Comparison of ENCODE assay signal across 27 cellular contexts in genomic region chr2:25307949-25308557, GRCh38. TPM values are rescaled to one million over a fixed set of nuclear protein-coding genes. Genes with fewer than 3 reads are reported as not detected.
DNase-seq lines count a peak whose midpoint lies in the region; ATAC-seq, FAIRE-seq and TF ChIP-seq lines count a peak whose summit lies in the region.
"Had no signal": no experiment of that assay in that cellular context is flagged by ENCODE, and none has a peak within 500 bp of the region (broad histone marks: within the 10 kb centered on the region; RNA-seq: fewer than 3 reads in every experiment).

No MANE protein-coding gene starts in this region.

- intact Hi-C loops in K562 (cut with micrococcal nuclease) = loop anchor here (5.0 to 10.0 kb wide), 2 partner anchors 214 to 357 kb away; no protein-coding TSS in a partner anchor
- intact Hi-C loops in naive thymus-derived CD4-positive, alpha-beta T cell (cut with micrococcal nuclease) = loop anchor here in 1 of 2 donors (2.0 kb wide), 1 partner anchor 35 kb away; no protein-coding TSS in a partner anchor

- H3K79me1 ChIP-seq in mesendoderm (ENCODE audit: low read length) = no peaks in the 10 kb centered on the region

- TF ChIP-seq CTCF in K562 (IDR thresholded peaks at IDR 0.05 in 2 of 3, conservative IDR thresholded peaks at IDR 0.05 in 1 of 3; ENCODE audit: insufficient read depth in 2 of 3, low read depth in 1 of 3, low read length in 3 of 3) (no peak), MM.1S (IDR thresholded peaks at IDR 0.05; ENCODE audit: low read length) (no peak)

- peaks cover 99% of the 10 kb centered on the region for H3K4me1 ChIP-seq in BLaER1
- peaks cover 0 to 16% of the 10 kb centered on the region in 2 experiments; a peak in 2 of 5 replicates for H3K4me1 ChIP-seq in K562 (replicated peaks in 1 of 2; ENCODE audit: control insufficient read depth in 2 of 2, insufficient read depth in 2 of 2, low read length in 2 of 2)
- H3K4me1 ChIP-seq in naive thymus-derived CD4-positive, alpha-beta T cell (ENCODE audit: control insufficient read depth in 2 of 2, insufficient read depth in 2 of 2, low read length in 2 of 2) = peaks cover 7 to 47% of the 10 kb centered on the region in 2 donors
- peaks cover 19% of the 10 kb centered on the region for H3K4me1 ChIP-seq in mesendoderm (ENCODE audit: control insufficient read depth, low read depth, low read length)
- no peaks in the 10 kb centered on the region for H3K4me1 ChIP-seq in MM.1S (ENCODE audit: low read length)

- peak overlapping the region in 2 of 10 donors; percentile 27 to 40 for H3K4me3 Mint-ChIP-seq in naive thymus-derived CD4-positive, alpha-beta T cell
- H3K4me3 Mint-ChIP-seq: activated T-cell treated with anti-CD3 and anti-CD28 coated beads, Interleukin-2, amount 50 U/mL, for 4 hours; HFFc6; T-helper 2 cell treated with Interferon-gamma antibody and Interleukin-4, amounts not matched to agents 5 μg/mL and 100 μg/mL, for 36 hours had no signal

- ATAC-seq in K562 = no peak
- ATAC-seq in naive thymus-derived CD4-positive, alpha-beta T cell = no peak
- ATAC-seq: activated T-cell treated with anti-CD3 and anti-CD28 coated beads, Interleukin-2, amount 50 U/mL, for 4 hours; esophagus mucosa; left colon; PC-3; SK-N-SH treated with all-trans-retinoic acid at 6 μM for 48 hours had no signal

- peaks cover 42 to 90% (median 79%) of the 10 kb centered on the region in 7 donors for H3K4me1 Mint-ChIP-seq in naive thymus-derived CD4-positive, alpha-beta T cell

- H3K9ac ChIP-seq in BLaER1 (no peak overlapping the region), K562 (ENCODE audit: insufficient read depth in 1 of 2, low read depth in 2 of 2, low read length in 2 of 2) (no peak overlapping the region), mesendoderm (ENCODE audit: low read length) (no peak overlapping the region), MM.1S (ENCODE audit: low read length) (no peak overlapping the region)

- H3K36me3 ChIP-seq in BLaER1 (peaks cover 30% of the 10 kb centered on the region), K562 (ENCODE audit: control insufficient read depth, insufficient read depth, low read length) (no peaks in the 10 kb centered on the region), mesendoderm (ENCODE audit: control insufficient read depth, insufficient read depth, low read length) (no peaks in the 10 kb centered on the region), MM.1S (replicated peaks; ENCODE audit: insufficient read depth, low read length) (no peaks in the 10 kb centered on the region)
- H3K36me3 ChIP-seq in naive thymus-derived CD4-positive, alpha-beta T cell (ENCODE audit: control insufficient read depth in 2 of 3, insufficient read depth in 3 of 3, low read length in 3 of 3) = peaks cover 0 to 62% (median 13%) of the 10 kb centered on the region in 3 experiments

- no peaks in the 10 kb centered on the region for H3F3A ChIP-seq in MM.1S (ENCODE audit: insufficient read depth, low read length)

- FAIRE-seq in K562 (lab: Jason Lieb, UNC) = no peak

- WGBS in K562 (ENCODE audit: insufficient coverage, low coverage, missing lambda C conversion rate) = 6% methylated on average over 7 of the region's 7 CpGs
- WGBS in mesendoderm (ENCODE audit: extremely low coverage, insufficient coverage, low lambda C conversion rate) = no CpG with 5 or more reads among the region's 7 CpGs

- H3K4me3 ChIP-seq in BLaER1 = no peak overlapping the region
- H3K4me3 ChIP-seq in K562 = no peak overlapping the region
- no peak overlapping the region for H3K4me3 ChIP-seq in naive thymus-derived CD4-positive, alpha-beta T cell (ENCODE audit: low read length)
- H3K4me3 ChIP-seq in mesendoderm (ENCODE audit: low read length) = no peak overlapping the region
- no peak overlapping the region for H3K4me3 ChIP-seq in MM.1S (ENCODE audit: low read length)
- H3K4me3 ChIP-seq: adrenal gland, colonic mucosa, skin epidermis had no signal

- H3K27me3 ChIP-seq in BLaER1 (no peaks in the 10 kb centered on the region), K562 (ENCODE audit: control insufficient read depth in 2 of 2, insufficient read depth in 2 of 2, low read length in 2 of 2) (peaks cover 19 to 64% of the 10 kb centered on the region in 2 experiments), mesendoderm (ENCODE audit: insufficient read depth, low read length, poor library complexity) (no peaks in the 10 kb centered on the region), MM.1S (replicated peaks; ENCODE audit: insufficient read depth, low read length) (no peaks in the 10 kb centered on the region)
- no peaks in the 10 kb centered on the region for H3K27me3 ChIP-seq in naive thymus-derived CD4-positive, alpha-beta T cell (ENCODE audit: control insufficient read depth in 2 of 2, insufficient read depth in 2 of 2, low read length in 2 of 2)
- H3K27me3 ChIP-seq: adrenal gland, colonic mucosa had no signal

- no peak overlapping the region for H3K18ac ChIP-seq in mesendoderm (ENCODE audit: low read length)

- H2AFZ ChIP-seq in K562 (ENCODE audit: low read depth, low read length) = no peak overlapping the region
- H2AFZ ChIP-seq in MM.1S (ENCODE audit: low read length) = no peak overlapping the region

- no peak overlapping the region for H3K56ac ChIP-seq in mesendoderm (ENCODE audit: low read length)

- peak overlapping the region in 7 of 9 donors; percentile 54 to 86 (median 78) for H3K27ac Mint-ChIP-seq in naive thymus-derived CD4-positive, alpha-beta T cell
- H3K27ac Mint-ChIP-seq: HFFc6; T-helper 2 cell treated with Interferon-gamma antibody and Interleukin-4, amounts not matched to agents 5 μg/mL and 100 μg/mL, for 36 hours had no signal

- H4K20me1 ChIP-seq in BLaER1 (peaks cover 63% of the 10 kb centered on the region), K562 (replicated peaks; ENCODE audit: control insufficient read depth, insufficient read depth, low read length) (peaks cover 18% of the 10 kb centered on the region), MM.1S (ENCODE audit: insufficient read depth, low read length) (no peaks in the 10 kb centered on the region)

- no peaks in the 10 kb centered on the region for H3K27me3 Mint-ChIP-seq in naive thymus-derived CD4-positive, alpha-beta T cell

- BruUV-seq in K562 (replicated peaks; lab: Mats Ljungman, UMichigan) = no TSS peak

- no peaks in the 10 kb centered on the region for H3K9me3 Mint-ChIP-seq in naive thymus-derived CD4-positive, alpha-beta T cell
- H3K9me3 Mint-ChIP-seq: activated T-cell treated with anti-CD3 and anti-CD28 coated beads, Interleukin-2, amount 50 U/mL, for 4 hours; HFFc6; T-helper 2 cell treated with Interferon-gamma antibody and Interleukin-4, amounts not matched to agents 5 μg/mL and 100 μg/mL, for 36 hours had no signal

- no peak overlapping the region for H4K5ac ChIP-seq in mesendoderm (ENCODE audit: low read length)

- H3K4me2 ChIP-seq in BLaER1 (peak overlapping the region; percentile 98), K562 (ENCODE audit: insufficient read depth, low read length) (no peak overlapping the region), mesendoderm (ENCODE audit: low read length) (no peak overlapping the region), MM.1S (ENCODE audit: low read depth, low read length) (no peak overlapping the region)

- H3K9me2 ChIP-seq in MM.1S (replicated peaks; ENCODE audit: insufficient read depth, low read length) = no peaks in the 10 kb centered on the region

- no peaks in the 10 kb centered on the region for H3K9me1 ChIP-seq in K562 (ENCODE audit: control insufficient read depth, insufficient read depth, low read length)

- H2AK5ac ChIP-seq in mesendoderm (ENCODE audit: low read length) = no peak overlapping the region

- CTCF ChIA-PET in K562 (lab: Yijun Ruan, JAX; ENCODE audit: low intra/inter-chr PET ratio) = no interaction called here
- CTCF ChIA-PET in naive thymus-derived CD4-positive, alpha-beta T cell (lab: Charles Lee) = interaction anchor here (0.6 to 3.3 kb wide), 14 partner anchors 13 to 111 kb away, joined by 3 to 22 read pairs (median 3); no protein-coding TSS in a partner anchor

- H3K36me3 Mint-ChIP-seq in naive thymus-derived CD4-positive, alpha-beta T cell = peaks cover 0 to 30% (median 0%) of the 10 kb centered on the region in 5 donors

- no peak overlapping the region for H2BK5ac ChIP-seq in mesendoderm (ENCODE audit: low read length)

- TF ChIP-seq EP300 in K562 (IDR thresholded peaks at IDR 0.05; ENCODE audit: low read length) = no peak

- POLR2A ChIA-PET in K562 (lab: Yijun Ruan, JAX) = no interaction called here
- POLR2A ChIA-PET in naive thymus-derived CD4-positive, alpha-beta T cell (lab: Charles Lee) = interaction anchor here (0.7 to 3.3 kb wide), 8 partner anchors 13 to 68 kb away, joined by 3 to 24 read pairs (median 4); no protein-coding TSS in a partner anchor

- no peaks in the 10 kb centered on the region for H3K9me3 ChIP-seq in BLaER1
- no peaks in the 10 kb centered on the region for H3K9me3 ChIP-seq in K562 (replicated peaks; ENCODE audit: control insufficient read depth, insufficient read depth, low read depth, low read length)
- H3K9me3 ChIP-seq in naive thymus-derived CD4-positive, alpha-beta T cell (ENCODE audit: control insufficient read depth in 2 of 3, low read length in 3 of 3) = no peaks in the 10 kb centered on the region
- H3K9me3 ChIP-seq in MM.1S (replicated peaks; ENCODE audit: insufficient read depth, low read length) = no peaks in the 10 kb centered on the region
- H3K9me3 ChIP-seq: adrenal gland, colonic mucosa had no signal

- H2BK120ac ChIP-seq in mesendoderm (ENCODE audit: low read depth, low read length) = no peak overlapping the region

- H3K4ac ChIP-seq in mesendoderm (ENCODE audit: low read depth, low read length) = no peak overlapping the region

- no peak for TF ChIP-seq POLR2A in K562 (conservative IDR thresholded peaks at IDR 0.05)

- no peak for TF ChIP-seq RAD21 in K562 (CRISPR knock-in tag; conservative IDR thresholded peaks at IDR 0.05 in 1 of 2, IDR thresholded peaks at IDR 0.05 in 1 of 2)

- DNase-seq in G401 (ENCODE audit: low spot score) = peak; percentile 47
- DNase-seq in K562 (ENCODE audit: extremely low read depth in 1 of 4, low spot score in 3 of 4) = no peak
- DNase-seq in naive thymus-derived CD4-positive, alpha-beta T cell = no peak
- DNase-seq in NCI-H1105 treated with DMSO at 0.1 percent for 48 hours (lab: John Stamatoyannopoulos, UW) = no peak
- no peak for DNase-seq in mesendoderm
- DNase-seq in activated naive CD4-positive, alpha-beta T cell treated with Interleukin-2 at 50 U/mL for 16 hours = no peak
- no peak for DNase-seq in MM.1S
- DNase-seq: activated gamma-delta T cell treated with Interleukin-2 at 50 U/mL for 16 hours; activated T-cell treated with anti-CD3 and anti-CD28 coated beads, Interleukin-2, amount 50 U/mL, for 4 hours; adrenal gland; colonic mucosa; foreskin fibroblast; HFFc6; left colon; NCI-H1048; NCI-H187; NCI-H2171 treated with DMSO at 0.1 percent for 48 hours; NCI-H524 treated with DMSO at 0.1 percent for 48 hours; NK-92 treated with Interleukin-12 subunit alpha and Interleukin-12 subunit beta, amount 100 ng/mL, for 24 hours; PC-3; trophoblast cell had no signal

- in situ Hi-C loops in G401 (cut with HindIII; ENCODE audit: low sequenced_read_pairs) = no loop called here
- in situ Hi-C loops in K562 (cut with MboI) = no loop called here

- H2BK15ac ChIP-seq in mesendoderm (replicated peaks; ENCODE audit: low read depth) = no peak overlapping the region

- H3K23ac ChIP-seq in mesendoderm (ENCODE audit: low read length) = no peak overlapping the region

- H3K27ac ChIP-seq in BLaER1 (no peak overlapping the region), K562 (ENCODE audit: extremely low read depth, low read depth, low read length) (no peak overlapping the region), mesendoderm (ENCODE audit: low read depth, low read length) (no peak overlapping the region), MM.1S (ENCODE audit: low read length) (no peak overlapping the region)
- peak overlapping the region; percentile 15 for H3K27ac ChIP-seq in naive thymus-derived CD4-positive, alpha-beta T cell (ENCODE audit: low read depth, low read length)
- H3K27ac ChIP-seq: adrenal gland, C4-2B, colonic mucosa, skin epidermis had no signal

- no peak overlapping the region for H4K8ac ChIP-seq in mesendoderm (ENCODE audit: low read depth, low read length)

- no peaks in the 10 kb centered on the region for H3K79me2 ChIP-seq in K562 (ENCODE audit: control insufficient read depth, insufficient read depth, low read length)
- no peaks in the 10 kb centered on the region for H3K79me2 ChIP-seq in mesendoderm (ENCODE audit: control insufficient read depth, insufficient read depth, low read length)
- no peaks in the 10 kb centered on the region for H3K79me2 ChIP-seq in MM.1S (ENCODE audit: low read length)

RNA-seq across cellular contexts. Expression of gene DNMT3A, which starts 33.7 kb away (rescaled TPM):
- total RNA-seq in G401 (2014; rRNA removed; shearing (Covaris generic)) = 11.5 and 11.8 TPM in 2 replicates
- total RNA-seq in K562 (2011; cell fraction: chromatin; rRNA removed; ENCODE audit: low replicate concordance) = 17.3 and 36.0 TPM in 2 replicates
- 20.7 and 22.2 TPM in 2 replicates for total RNA-seq in K562 (2011; cell fraction: nucleolus; rRNA removed)
- total RNA-seq in K562 (2011; cell fraction: nucleoplasm; rRNA removed) = 15.0 and 23.5 TPM in 2 replicates
- total RNA-seq in K562 (2014; rRNA removed) (6.3 and 7.0 TPM in 2 replicates), K562 (2014; rRNA removed; fragmentation: Illumina TruSeq; extraction: Trizol) (3.7 and 4.4 TPM in 2 replicates), K562 (2015; rRNA removed; fragmentation: Illumina TruSeq; extraction: Trizol) (4.5 and 5.0 TPM in 2 replicates), K562 (2021) (13.5 and 16.0 TPM in 2 replicates)
- polyA plus RNA-seq in K562 (2011; rRNA removed) (4.6 and 4.8 TPM in 2 replicates), K562 (2014; fragmentation: Illumina TruSeq; extraction: Trizol) (5.9 and 6.1 TPM in 2 replicates), K562 (2014; fragmentation: Nextera tagmentation; extraction: Ambion mirVana) (1 to 10 TPM; 3.0 to 8.7 TPM), K562 (2014; rRNA removed) (6.2 and 9.4 TPM in 2 replicates)
- 5.2 TPM in 2 replicates for polyA plus RNA-seq in K562 (2011; cell fraction: cytosol; rRNA removed)
- 13.6 and 23.1 TPM in 2 replicates for polyA plus RNA-seq in K562 (2011; cell fraction: nucleus; rRNA removed)
- polyA plus RNA-seq in K562 (2012) = 7.3 and 8.9 TPM in 2 replicates
- 7.9 and 9.0 TPM in 2 replicates for polyA minus RNA-seq in K562 (2011; rRNA and poly(A)+ RNA removed)
- polyA minus RNA-seq in K562 (2011; cell fraction: cytosol; rRNA and poly(A)+ RNA removed) = 10.6 and 17.4 TPM in 2 replicates
- polyA minus RNA-seq in K562 (2011; cell fraction: nucleus; rRNA and poly(A)+ RNA removed) = 9.6 and 10.0 TPM in 2 replicates
- total RNA-seq in naive thymus-derived CD4-positive, alpha-beta T cell = 100 to 1,000 TPM in 3 of 5 experiments, 10 to 100 TPM in 2; 78.9 to 117 (median 106) TPM
- polyA plus RNA-seq in naive thymus-derived CD4-positive, alpha-beta T cell = 10 to 100 TPM; 19.4 to 29.0 TPM
- 50.9 TPM for polyA plus RNA-seq in mesendoderm (2013, experiment 1 of 2)
- 53.0 TPM for polyA plus RNA-seq in mesendoderm (2013, experiment 2 of 2)
